10 cellular contexts compared by ENCODE assay signal in genomic region chr20:63496404-63497120, GRCh38. TPM values are rescaled to one million over a fixed set of nuclear protein-coding genes. Genes with fewer than 3 reads are reported as not detected.
A peak's percentile ranks its signal among the peaks of the same experiment; 100 is the strongest.
DNase-seq lines count a peak whose midpoint lies in the region; ATAC-seq and TF ChIP-seq lines count a peak whose summit lies in the region.
"Had no signal": no experiment of that assay in that cellular context is flagged by ENCODE, and none has a peak within 500 bp of the region (broad histone marks: within the 10 kb centered on the region; RNA-seq: fewer than 3 reads in every experiment).

No MANE protein-coding gene starts in this region.

- no peak overlapping the region for H3K9ac ChIP-seq in rectal smooth muscle tissue (ENCODE audit: low read length)

- H3K27ac ChIP-seq in heart left ventricle: peak overlapping the region in 10 of 12 donors; percentile 37 to 100 (median 94)
- no peak overlapping the region for H3K27ac ChIP-seq in rectal smooth muscle tissue (ENCODE audit: low read depth, low read length)

- no peaks in the 10 kb centered on the region for H3K9me3 ChIP-seq in heart left ventricle

- no peak for TF ChIP-seq POLR2A in heart left ventricle (IDR thresholded peaks at IDR 0.05)

- H3K27me3 ChIP-seq in heart left ventricle (peaks cover 0 to 36% (median 18%) of the 10 kb centered on the region in 9 donors), rectal smooth muscle tissue (ENCODE audit: control insufficient read depth, insufficient read depth, low read length) (peaks cover 20% of the 10 kb centered on the region)

- DNase-seq in ELF-1 (ENCODE audit: low read depth, low spot score) (peak; percentile 58), heart left ventricle (peak in 1 of 5 donors; percentile 52), endothelial cell (ENCODE audit: low spot score) (no peak)
- DNase-seq in stimulated activated CD4-positive, alpha-beta T cell treated with anti-CD3 and anti-CD28 coated beads, Interleukin-4, amount 100 ng/mL, for 24 hours: no peak

- H3K36me3 Mint-ChIP-seq in endothelial cell (ENCODE audit: low read depth, unreplicated experiment): peaks cover 13% of the 10 kb centered on the region

- H3K36me3 ChIP-seq in heart left ventricle (peaks cover 0 to 36% (median 0%) of the 10 kb centered on the region in 9 donors), rectal smooth muscle tissue (ENCODE audit: control insufficient read depth, insufficient read depth, low read length) (no peaks in the 10 kb centered on the region)

- H3K4me3 Mint-ChIP-seq in endothelial cell (ENCODE audit: unreplicated experiment): no peak overlapping the region

- ATAC-seq in SK-N-SH treated with all-trans-retinoic acid at 6 μM for 48 hours (peak; percentile 36), heart left ventricle (no peak), GM18520 (IDR thresholded peaks at IDR 0.05; ENCODE audit: unreplicated experiment) (no peak), HG02852 (IDR thresholded peaks at IDR 0.05; ENCODE audit: unreplicated experiment) (no peak)

- peaks cover 12% of the 10 kb centered on the region for H3K27me3 Mint-ChIP-seq in endothelial cell (ENCODE audit: unreplicated experiment)

- TF ChIP-seq CTCF in heart left ventricle (IDR thresholded peaks at IDR 0.05) (peak in 4 of 12 donors; percentile 1 to 29 (median 20)), endothelial cell (IDR thresholded peaks at IDR 0.05; ENCODE audit: unreplicated experiment) (no peak)

- peak overlapping the region; percentile 15 to 92 (median 64) for H3K4me3 ChIP-seq in heart left ventricle
- H3K4me3 ChIP-seq in rectal smooth muscle tissue (ENCODE audit: low read length): peak overlapping the region; percentile 52

- H3K4me1 Mint-ChIP-seq in endothelial cell (ENCODE audit: unreplicated experiment): peaks cover 2% of the 10 kb centered on the region

- WGBS in heart left ventricle, 4 donors: 29 to 49% (median 38%) methylated on average over 12 to 21 of the region's 21 CpGs

- H3K4me1 ChIP-seq in heart left ventricle (peaks cover 2 to 58% (median 28%) of the 10 kb centered on the region in 12 donors), rectal smooth muscle tissue (ENCODE audit: control insufficient read depth, insufficient read depth, low read length) (no peaks in the 10 kb centered on the region)

- H3K9me3 Mint-ChIP-seq in endothelial cell (ENCODE audit: unreplicated experiment): no peaks in the 10 kb centered on the region

- no peak overlapping the region for H3K27ac Mint-ChIP-seq in endothelial cell (ENCODE audit: unreplicated experiment)

- intact Hi-C loops in heart left ventricle (cut with DNase I): loop anchor here in 7 of 10 donors (1.0 to 5.0 kb wide), 6 partner anchors 22 to 476 kb away; partner anchors contain the start of gene PPDPF (in 4 of the 7)

TF ChIP-seq in SK-N-SH treated with all-trans-retinoic acid at 6 μM for 48 hours, 23 proteins besides CTCF, POLR2A, EP300 and RAD21:
- TF ChIP-seq ZC3H10 (CRISPR knock-in tag; IDR thresholded peaks at IDR 0.05) (no peak), ZNF70 (CRISPR knock-in tag; IDR thresholded peaks at IDR 0.05) (no peak), BACH2 (CRISPR knock-in tag; IDR thresholded peaks at IDR 0.05; ENCODE audit: borderline replicate concordance) (no peak)

RNA-seq across cellular contexts. Expression of gene EEF1A2, which starts 2.3 kb away (rescaled TPM):
- total RNA-seq in heart left ventricle: 1,000 to 10,000 TPM in 7 of 9 donors, 100 to 1,000 TPM in 2; 791 to 1,794 (median 1,550) TPM
- 1,000 to 10,000 TPM; 1,276 to 1,345 TPM for polyA plus RNA-seq in heart left ventricle
- 0.31 TPM for total RNA-seq in endothelial cell (ENCODE audit: unreplicated experiment)
- total RNA-seq: subcutaneous adipose tissue had no signal

RNA-seq across cellular contexts. Expression of gene PPDPF, which starts 24.0 kb away (rescaled TPM):
- 100 to 1,000 TPM; 182 to 424 (median 235) TPM for total RNA-seq in heart left ventricle
- 100 to 1,000 TPM; 318 to 442 TPM for polyA plus RNA-seq in heart left ventricle
- 151 TPM for total RNA-seq in endothelial cell (ENCODE audit: unreplicated experiment)

RNA-seq across cellular contexts. Expression of gene KCNQ2, which starts 24.1 kb away (rescaled TPM):
- 1 to 10 TPM in 2 of 9 donors, under 1 TPM in 2, not detected in 5; 0.06 to 2.6 (median 0.65) TPM for total RNA-seq in heart left ventricle
- polyA plus RNA-seq in heart left ventricle: not detected
- 3.2 TPM for total RNA-seq in endothelial cell (ENCODE audit: unreplicated experiment)
- total RNA-seq: lung microvascular endothelial cell, subcutaneous adipose tissue had no signal

RNA-seq across cellular contexts. Expression of gene PTK6, which starts 40.6 kb away (rescaled TPM):
- total RNA-seq in heart left ventricle (under 1 TPM in 3 of 9 donors, not detected in 6; 0.10 to 0.29 (median 0.14) TPM), endothelial cell (ENCODE audit: unreplicated experiment) (not detected)
- polyA plus RNA-seq in heart left ventricle: under 1 TPM in 1 of 2 donors, not detected in 1; 0.04 TPM
- total RNA-seq: lung microvascular endothelial cell had no signal

RNA-seq across cellular contexts. Expression of gene SRMS, which starts 51.0 kb away (rescaled TPM):
- total RNA-seq in heart left ventricle: not detected
- polyA plus RNA-seq in heart left ventricle: not detected
- total RNA-seq in endothelial cell (ENCODE audit: unreplicated experiment): not detected
- total RNA-seq: lung microvascular endothelial cell, subcutaneous adipose tissue had no signal

Comparison
In these comparisons a context has a peak if more than half of its experiments do, and no peak if none do; other contexts are left out.
1. RNA of gene EEF1A2, which starts 2.3 kb away (total RNA-seq): 791 to 1,794 TPM in heart left ventricle; 0.31 TPM in endothelial cell (single experiment); every median in the first group is over 100 times any median in the second.